In genomic region chr13:77969299-77969698, GRCh38 we compare ENCODE assay signal across 30 cellular contexts. TPM values are rescaled to one million over a fixed set of nuclear protein-coding genes. Genes with fewer than 3 reads are reported as not detected.
"Had no signal": no experiment of that assay in that cellular context is flagged by ENCODE, and none has a peak within 500 bp of the region (broad histone marks: within the 10 kb centered on the region; RNA-seq: fewer than 3 reads in every experiment).

No MANE protein-coding gene starts in this region.

- H3K4me2 ChIP-seq: KMS-11, SK-N-SH had no signal

- H3K27ac Mint-ChIP-seq: activated CD4-positive, alpha-beta memory T cell treated with anti-CD3 and anti-CD28 coated beads, Interleukin-2, amount 10 ng/mL, durations not matched to agents 7 days and 5 days; activated naive CD4-positive, alpha-beta T cell treated with anti-CD3 and anti-CD28 coated beads for 36 hours; activated naive CD8-positive, alpha-beta T cell; activated T-helper 17 cell treated with anti-CD3 and anti-CD28 coated beads, Interleukin-2, amount 50 U/mL, for 72 hours; brain had no signal

- H3K36me3 Mint-ChIP-seq: activated naive CD8-positive, alpha-beta T cell; brain had no signal

- H3K4me1 Mint-ChIP-seq: activated CD4-positive, alpha-beta memory T cell treated with anti-CD3 and anti-CD28 coated beads, Interleukin-2, amount 10 ng/mL, durations not matched to agents 7 days and 5 days; activated T-helper 17 cell treated with anti-CD3 and anti-CD28 coated beads, Interleukin-2, amount 50 U/mL, for 72 hours; brain had no signal

- DNase-seq: activated CD4-positive, alpha-beta memory T cell treated with anti-CD3 and anti-CD28 coated beads, Interleukin-2, amount 10 ng/mL, durations not matched to agents 7 days and 5 days; activated CD4-positive, alpha-beta T cell treated with anti-CD3 and anti-CD28 coated beads, Interleukin-2, amount 50 U/mL, for 1 hour; activated CD4-positive, CD25-positive, alpha-beta regulatory T cell; activated gamma-delta T cell; activated naive CD4-positive, alpha-beta T cell treated with anti-CD3 and anti-CD28 coated beads for 36 hours; activated T-cell treated with anti-CD3 and anti-CD28 coated beads for 4 hours; activated T-cell treated with anti-CD3 and anti-CD28 coated beads, Interleukin-2, amount 50 U/mL, for 48 hours; amygdala; NCI-H1092; NCI-H1417 treated with DMSO at 0.1 percent for 48 hours; NCI-H1694; NCI-H2029 treated with DMSO at 0.1 percent for 48 hours; NCI-H345; NCI-H510A; NCI-H526 treated with DMSO at 0.1 percent for 48 hours; NCI-H82; RPMI8226; SK-N-SH; T-helper 1 cell had no signal

- H3K27ac ChIP-seq: KMS-11, VCaP had no signal

- H3K9ac ChIP-seq: KMS-11, SK-N-SH had no signal

- H3K9me3 Mint-ChIP-seq: activated CD4-positive, alpha-beta memory T cell treated with anti-CD3 and anti-CD28 coated beads, Interleukin-2, amount 10 ng/mL, durations not matched to agents 7 days and 5 days; activated naive CD4-positive, alpha-beta T cell treated with anti-CD3 and anti-CD28 coated beads for 36 hours; activated T-helper 17 cell treated with anti-CD3 and anti-CD28 coated beads, Interleukin-2, amount 50 U/mL, for 72 hours had no signal

- ATAC-seq: activated T-helper 17 cell treated with anti-CD3 and anti-CD28 coated beads, Interleukin-2, amount 50 U/mL, for 72 hours; Panc1; Right ventricle myocardium inferior had no signal

- H3K4me3 Mint-ChIP-seq: activated CD4-positive, alpha-beta memory T cell treated with anti-CD3 and anti-CD28 coated beads, Interleukin-2, amount 10 ng/mL, durations not matched to agents 7 days and 5 days; activated naive CD4-positive, alpha-beta T cell treated with anti-CD3 and anti-CD28 coated beads for 36 hours; activated naive CD8-positive, alpha-beta T cell; activated T-helper 17 cell treated with anti-CD3 and anti-CD28 coated beads, Interleukin-2, amount 50 U/mL, for 72 hours; brain had no signal

- H3K27me3 Mint-ChIP-seq: activated naive CD8-positive, alpha-beta T cell; activated T-helper 17 cell treated with anti-CD3 and anti-CD28 coated beads, Interleukin-2, amount 50 U/mL, for 72 hours; brain had no signal

- H3K9me3 ChIP-seq: SK-N-SH had no signal

RNA-seq across cellular contexts. Expression of gene EDNRB, which starts 50.7 kb away (rescaled TPM):
- total RNA-seq: activated CD4-positive, alpha-beta memory T cell treated with anti-CD3 and anti-CD28 coated beads, Interleukin-2, amount 10 ng/mL, durations not matched to agents 7 days and 5 days; activated CD8-positive, alpha-beta memory T cell treated with anti-CD3 and anti-CD28 coated beads for 36 hours; activated naive CD4-positive, alpha-beta T cell treated with anti-CD3 and anti-CD28 coated beads for 36 hours; activated T-helper 17 cell treated with anti-CD3 and anti-CD28 coated beads, Interleukin-2, amount 50 U/mL, for 72 hours; MCF 10A; OCI-LY7; T-helper 2 cell treated with Interferon-gamma antibody and Interleukin-4, amounts not matched to agents 100 ng/mL and 5 ng/mL, for 36 hours had no signal
- polyA plus RNA-seq: SK-N-SH had no signal
